ENCODE assay signal across 8 cellular contexts in the genomic region with DNA sequence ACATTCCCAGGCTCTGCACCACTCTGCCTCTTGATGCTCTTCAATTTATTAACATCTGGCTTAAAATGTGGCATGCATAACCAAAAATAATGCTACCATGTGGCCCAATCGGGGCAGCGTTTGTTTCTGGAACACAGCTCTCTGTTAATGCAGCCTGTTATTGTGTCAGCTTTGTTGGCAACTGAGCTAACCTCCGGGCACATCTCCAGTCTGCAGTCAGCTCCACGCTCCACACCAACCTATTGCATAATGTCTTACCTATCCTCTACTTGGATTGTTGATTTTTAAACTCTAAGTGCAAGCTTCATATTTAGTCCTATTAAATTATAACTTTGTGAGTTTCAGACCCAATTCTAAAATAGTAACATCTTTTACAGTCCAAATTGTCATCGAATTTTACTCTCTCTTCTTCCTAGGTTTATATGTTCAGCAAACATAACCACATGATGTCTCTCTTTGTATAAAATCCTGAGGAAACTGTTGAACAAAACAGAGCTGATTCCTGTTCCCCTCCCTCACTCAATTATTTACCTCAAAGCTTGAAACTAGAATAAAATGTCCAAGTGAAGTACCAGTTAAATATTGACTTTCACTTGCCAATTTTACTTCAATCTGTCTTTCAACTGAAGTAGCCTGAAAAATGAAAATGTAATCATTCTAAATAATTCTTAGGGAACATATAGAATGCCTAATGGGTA.
A peak's percentile ranks its signal among the peaks of the same experiment; 100 is the strongest.
DNase-seq lines count a peak whose midpoint lies in the region; ATAC-seq and TF ChIP-seq lines count a peak whose summit lies in the region.

No MANE protein-coding gene starts in this region.

- H3K4me1 ChIP-seq in adrenal gland (replicated peaks in 1 of 2) (peaks cover 0 to 7% of the 10 kb centered on the region in 2 donors), thoracic aorta (ENCODE audit: control insufficient read depth in 1 of 2, low read depth in 2 of 2) (peaks cover 0 to 12% of the 10 kb centered on the region in 2 donors)

- peaks cover 10% of the 10 kb centered on the region for H3K27me3 Mint-ChIP-seq in activated naive CD4-positive, alpha-beta T cell treated with anti-CD3 and anti-CD28 coated beads, Interleukin-2, amount 10 ng/mL, durations not matched to agents 7 days and 5 days

- no peak overlapping the region for H3K27ac ChIP-seq in adrenal gland
- no peak overlapping the region for H3K27ac ChIP-seq in thoracic aorta

- intact Hi-C loops in adrenal gland (cut with DNase I): no loop called here

- 34 to 49% (median 40%) methylated on average over 5 of the region's 5 CpGs for WGBS in adrenal gland, 4 donors

- H3K36me3 Mint-ChIP-seq in activated naive CD4-positive, alpha-beta T cell treated with anti-CD3 and anti-CD28 coated beads, Interleukin-2, amount 10 ng/mL, durations not matched to agents 7 days and 5 days: no peaks in the 10 kb centered on the region

- H3K9me3 ChIP-seq in adrenal gland (replicated peaks in 1 of 3) (no peaks in the 10 kb centered on the region), thoracic aorta (no peaks in the 10 kb centered on the region)

- H3K4me3 Mint-ChIP-seq in activated naive CD4-positive, alpha-beta T cell treated with anti-CD3 and anti-CD28 coated beads, Interleukin-2, amount 10 ng/mL, durations not matched to agents 7 days and 5 days: no peak overlapping the region

- H3K36me3 ChIP-seq in adrenal gland (replicated peaks in 1 of 2): no peaks in the 10 kb centered on the region
- H3K36me3 ChIP-seq in thoracic aorta: no peaks in the 10 kb centered on the region

- no peak overlapping the region for H3K27ac Mint-ChIP-seq in activated naive CD4-positive, alpha-beta T cell treated with anti-CD3 and anti-CD28 coated beads, Interleukin-2, amount 10 ng/mL, durations not matched to agents 7 days and 5 days

- H3K4me1 Mint-ChIP-seq in activated naive CD4-positive, alpha-beta T cell treated with anti-CD3 and anti-CD28 coated beads, Interleukin-2, amount 10 ng/mL, durations not matched to agents 7 days and 5 days: no peaks in the 10 kb centered on the region

- H3K4me3 ChIP-seq in adrenal gland (no peak overlapping the region), thoracic aorta (no peak overlapping the region)

- CTCF ChIA-PET in activated naive CD4-positive, alpha-beta T cell treated with anti-CD3 and anti-CD28 coated beads, Interleukin-2, amount 10 ng/mL, durations not matched to agents 7 days and 5 days (lab: Charles Lee): no interaction called here

- TF ChIP-seq POLR2A in adrenal gland (IDR thresholded peaks at IDR 0.05): no peak

- peak; percentile 41 for ATAC-seq in HG02943 (IDR thresholded peaks at IDR 0.05; ENCODE audit: low read depth, unreplicated experiment)
- ATAC-seq in thoracic aorta (ENCODE audit: insufficient number of reproducible peaks, low FRiP score, low read depth): peak; percentile 73
- ATAC-seq in HG03442 (IDR thresholded peaks at IDR 0.05; ENCODE audit: unreplicated experiment): no peak
- no peak for ATAC-seq in HG03175 (IDR thresholded peaks at IDR 0.05; ENCODE audit: unreplicated experiment)
- no peak for ATAC-seq in HG03135 (IDR thresholded peaks at IDR 0.05; ENCODE audit: unreplicated experiment)

- no peaks in the 10 kb centered on the region for H3K9me3 Mint-ChIP-seq in activated naive CD4-positive, alpha-beta T cell treated with anti-CD3 and anti-CD28 coated beads, Interleukin-2, amount 10 ng/mL, durations not matched to agents 7 days and 5 days

- H3K27me3 ChIP-seq in adrenal gland: no peaks in the 10 kb centered on the region
- H3K27me3 ChIP-seq in thoracic aorta (replicated peaks; ENCODE audit: insufficient read depth): no peaks in the 10 kb centered on the region

- DNase-seq in adrenal gland: peak; percentile 50 to 83 (median 68)
- peak in 33 of 51 donors; percentile 2 to 66 (median 26) for DNase-seq in hypothalamus (lab: John Stamatoyannopoulos, UW)
- no peak for DNase-seq in thoracic aorta (ENCODE audit: low spot score)
- no peak for DNase-seq in activated naive CD4-positive, alpha-beta T cell treated with anti-CD3 and anti-CD28 coated beads, Interleukin-2, amount 10 ng/mL, durations not matched to agents 7 days and 5 days

- TF ChIP-seq CTCF in adrenal gland (IDR thresholded peaks at IDR 0.05): no peak
- no peak for TF ChIP-seq CTCF in thoracic aorta (IDR thresholded peaks at IDR 0.05)

Comparison
In these comparisons a context has a peak if more than half of its experiments do, and no peak if none do; other contexts are left out.
1. ATAC-seq: peak in HG02943 (single experiment) and thoracic aorta (single experiment); none in HG03442 (single experiment), HG03175 (single experiment) and HG03135 (single experiment).
2. DNase-seq: peak in adrenal gland (7 of 7) and hypothalamus (33 of 51); none in thoracic aorta (single experiment) and activated naive CD4-positive, alpha-beta T cell treated with anti-CD3 and anti-CD28 coated beads, Interleukin-2, amount 10 ng/mL, durations not matched to agents 7 days and 5 days (single experiment).